ENCODE assay signal across 19 cellular contexts in the genomic region with DNA sequence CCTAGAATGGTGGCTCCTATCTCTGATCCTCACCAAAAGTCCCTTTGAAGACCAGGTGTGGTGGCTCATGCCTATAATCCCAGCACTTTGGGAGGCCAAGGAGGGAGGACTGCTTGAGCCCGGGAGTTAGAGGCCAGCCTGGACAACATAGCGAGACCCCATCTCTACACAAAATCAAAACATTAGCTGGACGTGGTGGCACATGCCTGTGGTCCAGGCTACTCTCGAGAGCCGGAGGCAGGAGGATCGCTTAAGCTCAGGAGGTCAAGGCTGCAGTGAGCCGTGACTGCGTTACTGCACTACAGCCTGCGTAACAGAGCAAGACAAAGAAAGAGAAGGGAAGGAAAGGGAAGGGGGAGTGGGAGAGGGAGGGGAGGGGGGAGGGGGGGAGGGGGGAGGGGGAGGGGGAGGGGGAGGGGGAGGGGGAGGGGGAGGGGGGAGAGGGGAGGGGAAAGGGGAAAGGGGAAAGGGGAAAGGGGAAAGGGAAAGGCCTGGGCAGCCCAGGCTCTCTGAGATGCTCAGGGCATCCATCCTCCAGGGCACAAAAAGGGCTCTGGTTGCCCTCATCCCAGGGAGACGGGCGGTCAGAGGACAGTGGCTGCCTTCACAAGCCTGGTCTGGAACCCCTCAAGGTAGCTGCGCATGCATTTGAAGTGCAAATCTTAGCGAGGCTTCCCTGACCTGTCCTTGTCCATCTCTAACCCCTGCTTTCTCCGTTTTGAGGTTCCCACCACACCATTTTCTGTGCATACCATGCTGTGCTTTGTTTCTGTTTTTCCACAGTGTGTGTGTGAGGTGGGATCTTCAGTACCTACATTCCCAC.
DNase-seq lines count a peak whose midpoint lies in the region; ATAC-seq and TF ChIP-seq lines count a peak whose summit lies in the region.
"Had no signal": no experiment of that assay in that cellular context is flagged by ENCODE, and none has a peak within 500 bp of the region (broad histone marks: within the 10 kb centered on the region; RNA-seq: fewer than 3 reads in every experiment).

No MANE protein-coding gene starts in this region.

- no peaks in the 10 kb centered on the region for H3K9me3 Mint-ChIP-seq in endothelial cell (ENCODE audit: unreplicated experiment)
- no peaks in the 10 kb centered on the region for H3K9me3 Mint-ChIP-seq in osteocyte (ENCODE audit: unreplicated experiment)
- H3K9me3 Mint-ChIP-seq: activated B cell treated with CpG ODN at 0.5 μM for 24 hours, brain had no signal

- in situ Hi-C loops in Panc1 (cut with HindIII; ENCODE audit: low pct_unique_long_range_greater_than_20kb, low sequenced_read_pairs) = no loop called here

- no peaks in the 10 kb centered on the region for H3K9me3 ChIP-seq in Panc1 (ENCODE audit: control insufficient read depth, insufficient read depth, low read depth, low read length)
- H3K9me3 ChIP-seq: thoracic aorta had no signal

- DNase-seq in EL = peak; percentile 9
- no peak for DNase-seq in Panc1 (ENCODE audit: low read depth, low spot score)
- DNase-seq in endothelial cell (ENCODE audit: low spot score) = no peak
- DNase-seq in osteocyte (ENCODE audit: extremely low spot score, unreplicated experiment) = no peak
- no peak for DNase-seq in anterior cingulate cortex (lab: John Stamatoyannopoulos, UW)
- DNase-seq in AG20443 (ENCODE audit: low spot score) = no peak
- DNase-seq in amniotic stem cell (lab: John Stamatoyannopoulos, UW) = no peak
- DNase-seq: activated B cell treated with CpG ODN at 0.5 μM for 24 hours; activated gamma-delta T cell treated with Interleukin-2 at 50 U/mL for 16 hours; DMS79; effector CD4-positive, alpha-beta T cell; hypothalamus; left cardiac atrium; NCI-H1048; NCI-H2171; NCI-H82; RPMI8226 had no signal

- H3K4me1 Mint-ChIP-seq in endothelial cell (ENCODE audit: unreplicated experiment) (peaks cover 21% of the 10 kb centered on the region), osteocyte (ENCODE audit: unreplicated experiment) (peaks cover 22% of the 10 kb centered on the region)
- H3K4me1 Mint-ChIP-seq: brain had no signal

- no peak; the same call in 1 of the 2 replicates for ATAC-seq in Panc1
- ATAC-seq: left cardiac atrium had no signal

- CTCF ChIA-PET in Panc1 (lab: Charles Lee) = no interaction called here

- no peaks in the 10 kb centered on the region for H3K36me3 ChIP-seq in Panc1 (ENCODE audit: control insufficient read depth, insufficient read depth, low read length)
- H3K36me3 ChIP-seq: thoracic aorta had no signal

- no peak overlapping the region for H3K4me3 ChIP-seq in Panc1 (ENCODE audit: low read depth in 2 of 2, low read length in 2 of 2)
- H3K4me3 ChIP-seq: thoracic aorta had no signal

- H3K27me3 ChIP-seq in Panc1 (ENCODE audit: control insufficient read depth, insufficient read depth, low read length) = no peaks in the 10 kb centered on the region

- H3K27ac Mint-ChIP-seq in endothelial cell (ENCODE audit: unreplicated experiment) (no peak overlapping the region), osteocyte (ENCODE audit: unreplicated experiment) (peak overlapping the region; percentile 20)
- H3K27ac Mint-ChIP-seq: activated B cell treated with CpG ODN at 0.5 μM for 24 hours had no signal

- H3K4me1 ChIP-seq in Panc1 (ENCODE audit: control insufficient read depth, insufficient read depth, low read length) = peaks cover 64% of the 10 kb centered on the region

- intact Hi-C loops in Panc1 (cut with micrococcal nuclease; ENCODE audit: unreplicated experiment) = no loop called here

- peak overlapping the region; percentile 18 for H3K4me3 Mint-ChIP-seq in endothelial cell (ENCODE audit: unreplicated experiment)
- no peak overlapping the region for H3K4me3 Mint-ChIP-seq in osteocyte (ENCODE audit: unreplicated experiment)
- H3K4me3 Mint-ChIP-seq: activated B cell treated with CpG ODN at 0.5 μM for 24 hours, brain had no signal

- H3K36me3 Mint-ChIP-seq in endothelial cell (ENCODE audit: low read depth, unreplicated experiment) (peaks cover 5% of the 10 kb centered on the region), osteocyte (ENCODE audit: unreplicated experiment) (no peaks in the 10 kb centered on the region)
- H3K36me3 Mint-ChIP-seq: brain had no signal

- BruUV-seq in Panc1 (replicated peaks; lab: Mats Ljungman, UMichigan) = no TSS peak

- TF ChIP-seq CTCF in Panc1 (IDR thresholded peaks at IDR 0.05) = no peak
- TF ChIP-seq CTCF in endothelial cell (IDR thresholded peaks at IDR 0.05; ENCODE audit: unreplicated experiment) = no peak
- TF ChIP-seq CTCF in osteocyte (IDR thresholded peaks at IDR 0.05) = no peak

- H3K27ac ChIP-seq in Panc1 (ENCODE audit: low read length) = peak overlapping the region; percentile 93
- H3K27ac ChIP-seq: thoracic aorta had no signal

- POLR2A ChIA-PET in Panc1 (lab: Charles Lee) = no interaction called here

- H3K27me3 Mint-ChIP-seq in endothelial cell (ENCODE audit: unreplicated experiment) = peaks cover 3% of the 10 kb centered on the region
- no peaks in the 10 kb centered on the region for H3K27me3 Mint-ChIP-seq in osteocyte (ENCODE audit: unreplicated experiment)
- H3K27me3 Mint-ChIP-seq: activated B cell treated with CpG ODN at 0.5 μM for 24 hours, brain had no signal
